In the genomic region with DNA sequence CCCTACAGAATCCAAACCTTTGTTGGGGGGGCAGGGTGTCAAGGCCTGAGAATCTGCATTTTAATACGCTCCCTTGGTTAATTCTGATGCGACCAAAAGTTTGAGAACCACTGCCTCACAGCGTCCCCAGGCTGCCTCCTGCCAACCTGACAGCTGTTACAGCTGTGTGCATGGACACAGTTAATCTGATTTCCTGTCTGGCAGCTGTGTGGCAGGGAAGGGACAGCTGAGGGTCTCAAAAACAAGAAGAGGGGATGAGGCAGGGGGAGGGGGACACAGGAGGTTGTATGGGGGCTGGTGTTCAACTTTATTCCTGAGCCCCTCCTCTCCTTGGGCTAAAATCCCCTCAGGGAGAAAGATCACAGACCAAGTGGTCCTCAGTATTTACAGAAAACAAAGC, we compare ENCODE assay signal across 25 cellular contexts. TPM values are rescaled to one million over a fixed set of nuclear protein-coding genes. Genes with fewer than 3 reads are reported as not detected.
DNase-seq lines count a peak whose midpoint lies in the region; ATAC-seq, FAIRE-seq and TF ChIP-seq lines count a peak whose summit lies in the region.
"Had no signal": no experiment of that assay in that cellular context is flagged by ENCODE, and none has a peak within 500 bp of the region (broad histone marks: within the 10 kb centered on the region; RNA-seq: fewer than 3 reads in every experiment).

No MANE protein-coding gene starts in this region.

- peaks cover 37% of the 10 kb centered on the region for H3K4me1 Mint-ChIP-seq in glutamatergic neuron (ENCODE audit: low read depth, unreplicated experiment)

- peaks cover 1 to 2% of the 10 kb centered on the region in 2 experiments; a peak in 4 of 5 replicates for H3K36me3 ChIP-seq in HepG2 (replicated peaks in 1 of 2; ENCODE audit: control insufficient read depth in 1 of 2, insufficient read depth in 2 of 2, low read length in 2 of 2)
- no peaks in the 10 kb centered on the region for H3K36me3 ChIP-seq in right lobe of liver
- H3K36me3 ChIP-seq: brain microvascular endothelial cell had no signal

- no peak overlapping the region for H2AFZ ChIP-seq in HepG2 (ENCODE audit: low read length)

- in situ Hi-C loops in HepG2 (cut with HindIII; ENCODE audit: extremely low pct_ligation_motif_present, low pct_unique_long_range_greater_than_20kb): no loop called here

- H3K4me1 ChIP-seq in HepG2 (ENCODE audit: insufficient read depth, low read length) (peaks cover 97% of the 10 kb centered on the region), right lobe of liver (peaks cover 2 to 42% (median 26%) of the 10 kb centered on the region in 4 donors)

- peaks cover 18% of the 10 kb centered on the region for H3K27me3 Mint-ChIP-seq in glutamatergic neuron (ENCODE audit: unreplicated experiment)
- H3K27me3 Mint-ChIP-seq: CD4-positive, CD25-positive, alpha-beta regulatory T cell; stimulated activated memory B cell treated with anti-CD40 and anti-IgM and Interleukin-4, amounts not matched to agents 10 μg/mL and 1 μg/mL and 100 μg/mL, for 72 hours; type B pancreatic cell had no signal

- BruUV-seq in HepG2 (replicated peaks; lab: Mats Ljungman, UMichigan): no TSS peak

- CTCF ChIA-PET in HepG2 (lab: Yijun Ruan, JAX; ENCODE audit: low intra/inter-chr PET ratio, low total read pairs): no interaction called here

- POLR2A ChIA-PET in HepG2 (lab: Yijun Ruan, JAX): interaction anchor here (1.0 to 6.2 kb wide), 4 partner anchors 10 to 40 kb away, joined by 3 to 43 read pairs (median 13); no protein-coding TSS in a partner anchor

- TF ChIP-seq RAD21 in HepG2 (CRISPR knock-in tag; IDR thresholded peaks at IDR 0.05): no peak

- TF ChIP-seq CTCF in HepG2 (CRISPR knock-in tag; IDR thresholded peaks at IDR 0.05) (no peak), right lobe of liver (IDR thresholded peaks at IDR 0.05) (no peak), glutamatergic neuron (IDR thresholded peaks at IDR 0.05; ENCODE audit: partially characterized antibody, unreplicated experiment) (no peak)

- TF ChIP-seq POLR2A in HepG2 (IDR thresholded peaks at IDR 0.05; ENCODE audit: insufficient read depth in 1 of 2, low read depth in 2 of 2, low read length in 2 of 2) (no peak), right lobe of liver (IDR thresholded peaks at IDR 0.05) (no peak), GM12892 (IDR thresholded peaks at IDR 0.05; ENCODE audit: low read depth, low read length) (no peak)

- H3K27ac ChIP-seq in HepG2 (ENCODE audit: extremely low read length, insufficient read depth, low read length) (peak overlapping the region; percentile 34), right lobe of liver (no peak overlapping the region)
- H3K27ac ChIP-seq: brain microvascular endothelial cell, epithelial cell of prostate, neutrophil had no signal

- 54% methylated on average over 3 of the region's 3 CpGs for WGBS in HepG2 (ENCODE audit: low lambda C conversion rate)
- WGBS in right lobe of liver (ENCODE audit: insufficient coverage, low coverage, low lambda C conversion rate, missing lambda C conversion rate): no CpG with 5 or more reads among the region's 3 CpGs

- intact Hi-C loops in HepG2 (cut with micrococcal nuclease; ENCODE audit: unreplicated experiment) (no loop called here), right lobe of liver (cut with DNase I) (no loop called here)

- no peak overlapping the region for H3K9ac ChIP-seq in HepG2 (ENCODE audit: insufficient read depth, low read depth, low read length)

- peaks cover 5% of the 10 kb centered on the region for H3K36me3 Mint-ChIP-seq in glutamatergic neuron (ENCODE audit: unreplicated experiment)
- H3K36me3 Mint-ChIP-seq: activated naive CD4-positive, alpha-beta T cell treated with anti-CD3 and anti-CD28 coated beads, Interleukin-2, amount 50 U/mL, for 72 hours; CD4-positive, CD25-positive, alpha-beta regulatory T cell had no signal

- H4K20me1 ChIP-seq in HepG2 (ENCODE audit: insufficient read depth, low read length): peaks cover 5% of the 10 kb centered on the region; the same call in 1 of the 2 replicates

- no peak overlapping the region for H3K4me3 ChIP-seq in HepG2 (replicated peaks in 1 of 3; ENCODE audit: insufficient read depth in 1 of 3, low read depth in 2 of 3, low read length in 3 of 3)
- no peak overlapping the region for H3K4me3 ChIP-seq in right lobe of liver

- no peak for ATAC-seq in HepG2
- no peak for ATAC-seq in right lobe of liver
- ATAC-seq: activated naive CD4-positive, alpha-beta T cell treated with anti-CD3 and anti-CD28 coated beads, Interleukin-2, amount 50 U/mL, for 72 hours; stimulated activated memory B cell treated with anti-CD40 and anti-IgM and Interleukin-4, amounts not matched to agents 10 μg/mL and 1 μg/mL and 100 μg/mL, for 72 hours had no signal

- peak overlapping the region; percentile 90 for H3K27ac Mint-ChIP-seq in glutamatergic neuron (ENCODE audit: unreplicated experiment)
- H3K27ac Mint-ChIP-seq: CD4-positive, CD25-positive, alpha-beta regulatory T cell; stimulated activated memory B cell treated with anti-CD40 and anti-IgM and Interleukin-4, amounts not matched to agents 10 μg/mL and 1 μg/mL and 100 μg/mL, for 72 hours; type B pancreatic cell had no signal

- H3K9me3 Mint-ChIP-seq in glutamatergic neuron (ENCODE audit: unreplicated experiment): peaks cover 16% of the 10 kb centered on the region
- H3K9me3 Mint-ChIP-seq: activated naive CD4-positive, alpha-beta T cell treated with anti-CD3 and anti-CD28 coated beads, Interleukin-2, amount 50 U/mL, for 72 hours; CD4-positive, CD25-positive, alpha-beta regulatory T cell; stimulated activated memory B cell treated with anti-CD40 and anti-IgM and Interleukin-4, amounts not matched to agents 10 μg/mL and 1 μg/mL and 100 μg/mL, for 72 hours; type B pancreatic cell had no signal

- peak overlapping the region; percentile 64 for H3K4me2 ChIP-seq in HepG2 (ENCODE audit: low read depth, low read length)

- no peak for FAIRE-seq in HepG2 (lab: Jason Lieb, UNC)
- FAIRE-seq in GM12892 (lab: Jason Lieb, UNC): no peak

- TF ChIP-seq EP300 in HepG2 (IDR thresholded peaks at IDR 0.05; ENCODE audit: low read depth in 2 of 2, low read length in 2 of 2) (no peak), HepG2 (CRISPR knock-in tag; IDR thresholded peaks at IDR 0.05; ENCODE audit: borderline replicate concordance) (no peak)

- H3K9me3 ChIP-seq in HepG2 (ENCODE audit: low read length) (no peaks in the 10 kb centered on the region), right lobe of liver (no peaks in the 10 kb centered on the region)
- H3K9me3 ChIP-seq: neutrophil had no signal

- H3K27me3 ChIP-seq in HepG2 (ENCODE audit: control insufficient read depth in 1 of 2, insufficient read depth in 2 of 2, low read length in 2 of 2) (no peaks in the 10 kb centered on the region), right lobe of liver (no peaks in the 10 kb centered on the region)
- H3K27me3 ChIP-seq: brain microvascular endothelial cell, neutrophil had no signal

- peaks cover 71% of the 10 kb centered on the region for H3K79me2 ChIP-seq in HepG2 (ENCODE audit: insufficient read depth, low read length)

- DNase-seq in HepG2 (ENCODE audit: low spot score): no peak
- no peak for DNase-seq in right lobe of liver
- DNase-seq in glutamatergic neuron: no peak
- DNase-seq in NK-92 (lab: John Stamatoyannopoulos, UW; ENCODE audit: unreplicated experiment): no peak
- DNase-seq in middle frontal gyrus (ENCODE audit: extremely low spot score, low spot score): no peak
- no peak for DNase-seq in GM12892 (ENCODE audit: insufficient read length)
- DNase-seq: ACHN; activated CD4-positive, CD25-positive, alpha-beta regulatory T cell treated with anti-CD3 and anti-CD28 coated beads, Interleukin-2, amount 50 U/mL, for 72 hours; activated CD8-positive, alpha-beta memory T cell treated with anti-CD3 and anti-CD28 coated beads for 24 hours; brain microvascular endothelial cell; CD4-positive, CD25-positive, alpha-beta regulatory T cell; dermis blood vessel endothelial cell; DMS153; foreskin melanocyte; KBM-7; NCI-H2029 treated with DMSO at 0.1 percent for 48 hours; NCI-H510A treated with DMSO at 0.1 percent for 48 hours; OCI-M1; retina; T-helper 9 cell had no signal

- peak overlapping the region; percentile 65 for H3K4me3 Mint-ChIP-seq in glutamatergic neuron (ENCODE audit: unreplicated experiment)
- H3K4me3 Mint-ChIP-seq: CD4-positive, CD25-positive, alpha-beta regulatory T cell; stimulated activated memory B cell treated with anti-CD40 and anti-IgM and Interleukin-4, amounts not matched to agents 10 μg/mL and 1 μg/mL and 100 μg/mL, for 72 hours; type B pancreatic cell had no signal

RNA-seq across cellular contexts. Expression of a gene that starts 17.5 kb away (rescaled TPM):
- total RNA-seq in HepG2 (2016; rRNA removed; fragmentation: Illumina TruSeq; extraction: Trizol) (34.0 and 46.4 TPM in 2 replicates), right lobe of liver (10 to 100 TPM; 12.0 to 26.4 (median 15.5) TPM), glutamatergic neuron (ENCODE audit: unreplicated experiment) (185 TPM)
- total RNA-seq in HepG2 (2016; cell fraction: cytosol; rRNA removed; fragmentation: Illumina TruSeq; extraction: Trizol; ENCODE audit: low read depth): 9.5 and 10.8 TPM in 2 replicates
- total RNA-seq in HepG2 (2016; cell fraction: insoluble cytoplasmic fraction; rRNA removed; fragmentation: Illumina TruSeq; extraction: Trizol): 32.6 and 44.0 TPM in 2 replicates
- total RNA-seq in HepG2 (2016; cell fraction: membrane; rRNA removed; fragmentation: Illumina TruSeq; extraction: Trizol): 18.6 and 21.1 TPM in 2 replicates
- 37.8 and 39.5 TPM in 2 replicates for total RNA-seq in HepG2 (2016; cell fraction: nucleus; rRNA removed; fragmentation: Illumina TruSeq; extraction: Trizol)
- polyA plus RNA-seq in HepG2 (2011; rRNA removed): 85.4 and 140 TPM in 2 replicates
- polyA plus RNA-seq in HepG2 (2011; cell fraction: cytosol; rRNA removed): 66.8 and 91.0 TPM in 2 replicates
- polyA plus RNA-seq in HepG2 (2011; cell fraction: nucleus; rRNA removed): 179 and 189 TPM in 2 replicates
- polyA plus RNA-seq in HepG2 (2012): 88.1 and 102 TPM in 2 replicates
- 3.3 and 3.4 TPM in 2 replicates for polyA plus RNA-seq in HepG2 (2016; cell fraction: cytosol; fragmentation: Illumina TruSeq; extraction: Trizol; ENCODE audit: low read depth)
- polyA plus RNA-seq in HepG2 (2016; cell fraction: insoluble cytoplasmic fraction; fragmentation: Illumina TruSeq; extraction: Trizol; ENCODE audit: low read depth): 24.1 and 29.9 TPM in 2 replicates
- 9.7 and 10.3 TPM in 2 replicates for polyA plus RNA-seq in HepG2 (2016; cell fraction: membrane; fragmentation: Illumina TruSeq; extraction: Trizol; ENCODE audit: low read depth)
- polyA plus RNA-seq in HepG2 (2016; cell fraction: nucleus; fragmentation: Illumina TruSeq; extraction: Trizol; ENCODE audit: insufficient read depth, low read depth): 56.7 and 66.5 TPM in 2 replicates
- 59.4 and 315 TPM in 2 replicates for polyA minus RNA-seq in HepG2 (2011; rRNA and poly(A)+ RNA removed; ENCODE audit: low replicate concordance)
- polyA minus RNA-seq in HepG2 (2011; cell fraction: cytosol; rRNA and poly(A)+ RNA removed): 82.1 and 94.7 TPM in 2 replicates
- 68.9 and 78.6 TPM in 2 replicates for polyA minus RNA-seq in HepG2 (2011; cell fraction: nucleus; rRNA and poly(A)+ RNA removed)
- 8.7 TPM for polyA plus RNA-seq in GM12892 (2012; ENCODE audit: missing spikeins)

RNA-seq across cellular contexts. Expression of a gene that starts 35.4 kb away (rescaled TPM):
- total RNA-seq in HepG2 (2016; rRNA removed; fragmentation: Illumina TruSeq; extraction: Trizol): 18.8 and 38.5 TPM in 2 replicates
- total RNA-seq in HepG2 (2016; cell fraction: cytosol; rRNA removed; fragmentation: Illumina TruSeq; extraction: Trizol; ENCODE audit: low read depth): 8.6 and 14.9 TPM in 2 replicates
- 17.5 and 37.8 TPM in 2 replicates for total RNA-seq in HepG2 (2016; cell fraction: insoluble cytoplasmic fraction; rRNA removed; fragmentation: Illumina TruSeq; extraction: Trizol)
- total RNA-seq in HepG2 (2016; cell fraction: membrane; rRNA removed; fragmentation: Illumina TruSeq; extraction: Trizol): 16.0 and 22.0 TPM in 2 replicates
- total RNA-seq in HepG2 (2016; cell fraction: nucleus; rRNA removed; fragmentation: Illumina TruSeq; extraction: Trizol): 40.7 and 44.5 TPM in 2 replicates
- polyA plus RNA-seq in HepG2 (2011; rRNA removed): 75.8 and 76.1 TPM in 2 replicates
- polyA plus RNA-seq in HepG2 (2011; cell fraction: cytosol; rRNA removed): 79.2 and 116 TPM in 2 replicates
- polyA plus RNA-seq in HepG2 (2011; cell fraction: nucleus; rRNA removed): 46.2 and 49.1 TPM in 2 replicates
- 40.3 and 62.7 TPM in 2 replicates for polyA plus RNA-seq in HepG2 (2012)
- polyA plus RNA-seq in HepG2 (2016; cell fraction: cytosol; fragmentation: Illumina TruSeq; extraction: Trizol; ENCODE audit: low read depth): 24.5 and 33.4 TPM in 2 replicates
- polyA plus RNA-seq in HepG2 (2016; cell fraction: insoluble cytoplasmic fraction; fragmentation: Illumina TruSeq; extraction: Trizol; ENCODE audit: low read depth): 41.7 and 46.0 TPM in 2 replicates
- polyA plus RNA-seq in HepG2 (2016; cell fraction: membrane; fragmentation: Illumina TruSeq; extraction: Trizol; ENCODE audit: low read depth): 39.8 and 42.2 TPM in 2 replicates
- 126 and 134 TPM in 2 replicates for polyA plus RNA-seq in HepG2 (2016; cell fraction: nucleus; fragmentation: Illumina TruSeq; extraction: Trizol; ENCODE audit: insufficient read depth, low read depth)
- 232 and 267 TPM in 2 replicates for polyA minus RNA-seq in HepG2 (2011; rRNA and poly(A)+ RNA removed; ENCODE audit: low replicate concordance)
- polyA minus RNA-seq in HepG2 (2011; cell fraction: cytosol; rRNA and poly(A)+ RNA removed): 41.8 and 52.8 TPM in 2 replicates
- polyA minus RNA-seq in HepG2 (2011; cell fraction: nucleus; rRNA and poly(A)+ RNA removed): 25.0 and 33.2 TPM in 2 replicates
- 10 to 100 TPM in 2 of 6 experiments, 1 to 10 TPM in 4; 5.9 to 24.2 (median 9.9) TPM for total RNA-seq in right lobe of liver
- 51.2 TPM for total RNA-seq in glutamatergic neuron (ENCODE audit: unreplicated experiment)
- 21.7 TPM for polyA plus RNA-seq in GM12892 (2012; ENCODE audit: missing spikeins)

RNA-seq across cellular contexts. Expression of a gene that starts 35.8 kb away (rescaled TPM):
- 6.7 and 7.1 TPM in 2 replicates for total RNA-seq in HepG2 (2016; rRNA removed; fragmentation: Illumina TruSeq; extraction: Trizol)
- total RNA-seq in HepG2 (2016; cell fraction: cytosol; rRNA removed; fragmentation: Illumina TruSeq; extraction: Trizol; ENCODE audit: low read depth): 5.6 and 7.4 TPM in 2 replicates
- total RNA-seq in HepG2 (2016; cell fraction: insoluble cytoplasmic fraction; rRNA removed; fragmentation: Illumina TruSeq; extraction: Trizol): 5.5 and 5.6 TPM in 2 replicates
- 5.5 and 5.6 TPM in 2 replicates for total RNA-seq in HepG2 (2016; cell fraction: membrane; rRNA removed; fragmentation: Illumina TruSeq; extraction: Trizol)
- total RNA-seq in HepG2 (2016; cell fraction: nucleus; rRNA removed; fragmentation: Illumina TruSeq; extraction: Trizol): 5.1 and 5.5 TPM in 2 replicates
- 5.0 and 6.1 TPM in 2 replicates for polyA plus RNA-seq in HepG2 (2011; rRNA removed)
- 3.3 and 4.0 TPM in 2 replicates for polyA plus RNA-seq in HepG2 (2011; cell fraction: cytosol; rRNA removed)
- 7.3 and 8.7 TPM in 2 replicates for polyA plus RNA-seq in HepG2 (2011; cell fraction: nucleus; rRNA removed)
- 2.5 and 4.8 TPM in 2 replicates for polyA plus RNA-seq in HepG2 (2012)
- 1.4 and 1.5 TPM in 2 replicates for polyA plus RNA-seq in HepG2 (2016; cell fraction: cytosol; fragmentation: Illumina TruSeq; extraction: Trizol; ENCODE audit: low read depth)
- polyA plus RNA-seq in HepG2 (2016; cell fraction: insoluble cytoplasmic fraction; fragmentation: Illumina TruSeq; extraction: Trizol; ENCODE audit: low read depth): 6.2 and 7.5 TPM in 2 replicates
- 2.2 and 3.0 TPM in 2 replicates for polyA plus RNA-seq in HepG2 (2016; cell fraction: membrane; fragmentation: Illumina TruSeq; extraction: Trizol; ENCODE audit: low read depth)
- 14.2 and 16.9 TPM in 2 replicates for polyA plus RNA-seq in HepG2 (2016; cell fraction: nucleus; fragmentation: Illumina TruSeq; extraction: Trizol; ENCODE audit: insufficient read depth, low read depth)
- 11.6 and 25.6 TPM in 2 replicates for polyA minus RNA-seq in HepG2 (2011; rRNA and poly(A)+ RNA removed; ENCODE audit: low replicate concordance)
- polyA minus RNA-seq in HepG2 (2011; cell fraction: cytosol; rRNA and poly(A)+ RNA removed): 2.7 and 4.6 TPM in 2 replicates
- polyA minus RNA-seq in HepG2 (2011; cell fraction: nucleus; rRNA and poly(A)+ RNA removed): 3.9 and 4.5 TPM in 2 replicates
- 1 to 10 TPM in 1 of 6 experiments, under 1 TPM in 5; 0.20 to 1.1 (median 0.40) TPM for total RNA-seq in right lobe of liver
- 3.2 TPM for total RNA-seq in glutamatergic neuron (ENCODE audit: unreplicated experiment)
- polyA plus RNA-seq in GM12892 (2012; ENCODE audit: missing spikeins): 4.0 TPM

RNA-seq across cellular contexts. Expression of a gene that starts 39.5 kb away (rescaled TPM):
- total RNA-seq in HepG2 (2016; rRNA removed; fragmentation: Illumina TruSeq; extraction: Trizol) (52.8 and 58.4 TPM in 2 replicates), right lobe of liver (10 to 100 TPM; 24.2 to 30.6 (median 29.4) TPM), glutamatergic neuron (ENCODE audit: unreplicated experiment) (57.9 TPM)
- 33.1 and 35.6 TPM in 2 replicates for total RNA-seq in HepG2 (2016; cell fraction: cytosol; rRNA removed; fragmentation: Illumina TruSeq; extraction: Trizol; ENCODE audit: low read depth)
- 54.1 and 58.0 TPM in 2 replicates for total RNA-seq in HepG2 (2016; cell fraction: insoluble cytoplasmic fraction; rRNA removed; fragmentation: Illumina TruSeq; extraction: Trizol)
- total RNA-seq in HepG2 (2016; cell fraction: membrane; rRNA removed; fragmentation: Illumina TruSeq; extraction: Trizol): 83.5 and 84.1 TPM in 2 replicates
- 32.8 and 34.5 TPM in 2 replicates for total RNA-seq in HepG2 (2016; cell fraction: nucleus; rRNA removed; fragmentation: Illumina TruSeq; extraction: Trizol)
- 43.3 and 55.7 TPM in 2 replicates for polyA plus RNA-seq in HepG2 (2011; rRNA removed)
- polyA plus RNA-seq in HepG2 (2011; cell fraction: cytosol; rRNA removed): 39.5 and 49.1 TPM in 2 replicates
- polyA plus RNA-seq in HepG2 (2011; cell fraction: nucleus; rRNA removed): 23.0 and 23.8 TPM in 2 replicates
- polyA plus RNA-seq in HepG2 (2012): 41.3 and 43.4 TPM in 2 replicates
- 42.1 and 49.1 TPM in 2 replicates for polyA plus RNA-seq in HepG2 (2016; cell fraction: cytosol; fragmentation: Illumina TruSeq; extraction: Trizol; ENCODE audit: low read depth)
- 92.1 and 94.1 TPM in 2 replicates for polyA plus RNA-seq in HepG2 (2016; cell fraction: insoluble cytoplasmic fraction; fragmentation: Illumina TruSeq; extraction: Trizol; ENCODE audit: low read depth)
- polyA plus RNA-seq in HepG2 (2016; cell fraction: membrane; fragmentation: Illumina TruSeq; extraction: Trizol; ENCODE audit: low read depth): 93.0 and 95.9 TPM in 2 replicates
- polyA plus RNA-seq in HepG2 (2016; cell fraction: nucleus; fragmentation: Illumina TruSeq; extraction: Trizol; ENCODE audit: insufficient read depth, low read depth): 65.1 and 74.2 TPM in 2 replicates
- polyA minus RNA-seq in HepG2 (2011; rRNA and poly(A)+ RNA removed; ENCODE audit: low replicate concordance): 62.0 and 88.5 TPM in 2 replicates
- polyA minus RNA-seq in HepG2 (2011; cell fraction: cytosol; rRNA and poly(A)+ RNA removed): 34.6 and 39.9 TPM in 2 replicates
- 40.4 and 42.5 TPM in 2 replicates for polyA minus RNA-seq in HepG2 (2011; cell fraction: nucleus; rRNA and poly(A)+ RNA removed)
- 57.6 TPM for polyA plus RNA-seq in GM12892 (2012; ENCODE audit: missing spikeins)
